ENCODE assay signal across 8 cellular contexts in genomic region chr22:49930596-49931412, GRCh38. TPM values are rescaled to one million over a fixed set of nuclear protein-coding genes. Genes with fewer than 3 reads are reported as not detected.
DNase-seq lines count a peak whose midpoint lies in the region; ATAC-seq and TF ChIP-seq lines count a peak whose summit lies in the region.

No MANE protein-coding gene starts in this region.

- no peaks in the 10 kb centered on the region for H3K36me3 ChIP-seq in PC-9 (ENCODE audit: low read depth)
- peaks cover 0 to 5% of the 10 kb centered on the region in 2 donors for H3K36me3 ChIP-seq in adrenal gland (replicated peaks in 1 of 2)
- peaks cover 3% of the 10 kb centered on the region for H3K36me3 ChIP-seq in left ventricle myocardium inferior
- no peaks in the 10 kb centered on the region for H3K36me3 ChIP-seq in smooth muscle cell (ENCODE audit: low read depth)

- no peaks in the 10 kb centered on the region; the same call in 1 of the 2 replicates for H3K27me3 ChIP-seq in PC-9 (ENCODE audit: insufficient read depth, low read depth)
- H3K27me3 ChIP-seq in adrenal gland, result peaks cover 6% of the 10 kb centered on the region
- peaks cover 10% of the 10 kb centered on the region for H3K27me3 ChIP-seq in left ventricle myocardium inferior (ENCODE audit: low read depth)
- H3K27me3 ChIP-seq in smooth muscle cell (ENCODE audit: low read depth), result no peaks in the 10 kb centered on the region

- H3K4me1 ChIP-seq in PC-9 (replicated peaks; ENCODE audit: insufficient read depth) (peaks cover 20% of the 10 kb centered on the region), adrenal gland (replicated peaks in 1 of 2) (peaks cover 18 to 32% of the 10 kb centered on the region in 2 donors), left ventricle myocardium inferior (peaks cover 66% of the 10 kb centered on the region), smooth muscle cell (ENCODE audit: low read depth) (no peaks in the 10 kb centered on the region)

- BruUV-seq in PC-9 (replicated peaks; lab: Mats Ljungman, UMichigan), result no TSS peak

- H3K27ac ChIP-seq in PC-9, result no peak overlapping the region
- H3K27ac ChIP-seq in adrenal gland, result peak overlapping the region in 1 of 5 donors; percentile 43
- peak overlapping the region; percentile 97 for H3K27ac ChIP-seq in left ventricle myocardium inferior (replicated peaks)
- H3K27ac ChIP-seq in smooth muscle cell (ENCODE audit: low read depth), result no peak overlapping the region

- H3K4me2 ChIP-seq in PC-9 (peak overlapping the region; percentile 32; the same call in 1 of the 2 replicates), smooth muscle cell (no peak overlapping the region)

- intact Hi-C loops in PC-9 (cut with micrococcal nuclease; ENCODE audit: unreplicated experiment) (loop anchor here (1.0 to 2.0 kb wide), 6 partner anchors 31 to 218 kb away; no protein-coding TSS in a partner anchor), adrenal gland (cut with DNase I) (loop anchor here (5.0 to 10.0 kb wide), 2 partner anchors 54 to 61 kb away; no protein-coding TSS in a partner anchor), left ventricle myocardium inferior (cut with micrococcal nuclease) (no loop called here)

- no peak overlapping the region for H3K9ac ChIP-seq in smooth muscle cell (ENCODE audit: low read depth)

- no peaks in the 10 kb centered on the region for H3K9me3 ChIP-seq in PC-9 (ENCODE audit: insufficient read depth, low read depth)
- no peaks in the 10 kb centered on the region for H3K9me3 ChIP-seq in adrenal gland (replicated peaks in 1 of 3)
- no peaks in the 10 kb centered on the region for H3K9me3 ChIP-seq in left ventricle myocardium inferior (replicated peaks)
- H3K9me3 ChIP-seq in smooth muscle cell (replicated peaks; ENCODE audit: low read depth), result no peaks in the 10 kb centered on the region

- no peaks in the 10 kb centered on the region for H3K9me2 ChIP-seq in PC-9 (ENCODE audit: insufficient read depth)

- POLR2A ChIA-PET in PC-9 (lab: Charles Lee; ENCODE audit: unreplicated experiment), result interaction anchor here (0.5 to 1.1 kb wide), 7 partner anchors 24 to 595 kb away, joined by 3 to 5 read pairs (median 4); partner anchors contain the start of gene SCO2

- H2AFZ ChIP-seq in PC-9 (no peak overlapping the region), smooth muscle cell (ENCODE audit: low read depth) (no peak overlapping the region)

- 36 to 63% (median 54%) methylated on average over 5 to 14 of the region's 14 CpGs for WGBS in adrenal gland, 4 donors
- 74% methylated on average over 14 of the region's 14 CpGs for WGBS in smooth muscle cell (ENCODE audit: low lambda C conversion rate)

- CTCF ChIA-PET in PC-9 (lab: Charles Lee), result interaction anchor here (0.6 to 1.3 kb wide), 7 partner anchors 29 to 366 kb away, joined by 3 to 12 read pairs (median 5); no protein-coding TSS in a partner anchor

- DNase-seq in NCI-H1092 treated with DMSO at 0.1 percent for 48 hours (lab: John Stamatoyannopoulos, UW) (peak; percentile 8), NCI-H1092 (lab: John Stamatoyannopoulos, UW) (no peak), HK-2 (ENCODE audit: unreplicated experiment) (peak; percentile 70), PC-9 (peak; percentile 87 to 95), adrenal gland (peak; percentile 68 to 91 (median 82)), left ventricle myocardium inferior (peak; percentile 58), smooth muscle cell (lab: John Stamatoyannopoulos, UW; ENCODE audit: unreplicated experiment) (no peak)

- H3F3A ChIP-seq in PC-9 (ENCODE audit: insufficient read depth, low read depth) (peaks cover 49% of the 10 kb centered on the region), smooth muscle cell (ENCODE audit: low read depth) (no peaks in the 10 kb centered on the region)

- ATAC-seq in HG02642 (IDR thresholded peaks at IDR 0.05; ENCODE audit: poor library complexity, unreplicated experiment), result no peak

- no peak for TF ChIP-seq POLR2A in adrenal gland (IDR thresholded peaks at IDR 0.05)

- TF ChIP-seq CTCF in PC-9 (conservative IDR thresholded peaks at IDR 0.05) (peak; percentile 90), adrenal gland (IDR thresholded peaks at IDR 0.05) (peak; percentile 19 to 73 (median 60)), left ventricle myocardium inferior (IDR thresholded peaks at IDR 0.05; ENCODE audit: borderline replicate concordance) (peak; percentile 83), smooth muscle cell (IDR thresholded peaks at IDR 0.05; ENCODE audit: borderline replicate concordance, insufficient read depth, poor library complexity, severe bottlenecking) (peak; percentile 43)

- H4K20me1 ChIP-seq in PC-9 (ENCODE audit: insufficient read depth) (no peaks in the 10 kb centered on the region; the same call in 1 of the 2 replicates), smooth muscle cell (ENCODE audit: low read depth) (no peaks in the 10 kb centered on the region)

- H3K79me2 ChIP-seq in PC-9 (ENCODE audit: low read depth) (no peaks in the 10 kb centered on the region), smooth muscle cell (ENCODE audit: low read depth) (no peaks in the 10 kb centered on the region)

- H3K4me3 ChIP-seq in PC-9, result no peak overlapping the region
- H3K4me3 ChIP-seq in adrenal gland, result no peak overlapping the region
- no peak overlapping the region for H3K4me3 ChIP-seq in left ventricle myocardium inferior
- H3K4me3 ChIP-seq in smooth muscle cell, result no peak overlapping the region

RNA-seq across cellular contexts. Expression of gene CRELD2, which starts 12.4 kb away (rescaled TPM):
- total RNA-seq in PC-9 (2021), result 30.7 and 34.1 TPM in 2 replicates
- 10 to 100 TPM; 24.0 to 63.4 (median 47.0) TPM for total RNA-seq in adrenal gland
- 10 to 100 TPM; 14.5 to 28.1 (median 23.0) TPM for polyA plus RNA-seq in adrenal gland
- total RNA-seq in left ventricle myocardium inferior, result 25.5 TPM
- total RNA-seq in smooth muscle cell, result 47.4 and 52.7 TPM in 2 replicates
- 100 and 127 TPM in 2 replicates for polyA plus RNA-seq in smooth muscle cell

RNA-seq across cellular contexts. Expression of gene ALG12, which starts 12.6 kb away (rescaled TPM):
- total RNA-seq in PC-9 (2021), result 16.8 and 19.2 TPM in 2 replicates
- total RNA-seq in adrenal gland, result 10 to 100 TPM; 16.2 to 33.6 (median 24.9) TPM
- 10 to 100 TPM in 2 of 3 donors, 1 to 10 TPM in 1; 6.4 to 11.6 (median 11.3) TPM for polyA plus RNA-seq in adrenal gland
- 17.0 TPM for total RNA-seq in left ventricle myocardium inferior
- 12.7 and 13.9 TPM in 2 replicates for total RNA-seq in smooth muscle cell
- polyA plus RNA-seq in smooth muscle cell, result 42.7 and 45.9 TPM in 2 replicates

RNA-seq across cellular contexts. Expression of gene PIM3, which starts 29.8 kb away (rescaled TPM):
- 67.0 and 84.8 TPM in 2 replicates for total RNA-seq in PC-9 (2021)
- 10 to 100 TPM; 40.7 to 99.2 (median 58.7) TPM for total RNA-seq in adrenal gland
- 10 to 100 TPM in 2 of 3 donors, 1 to 10 TPM in 1; 7.2 to 70.0 (median 42.0) TPM for polyA plus RNA-seq in adrenal gland
- 57.1 TPM for total RNA-seq in left ventricle myocardium inferior
- 19.1 and 20.1 TPM in 2 replicates for total RNA-seq in smooth muscle cell
- polyA plus RNA-seq in smooth muscle cell, result 43.3 and 51.9 TPM in 2 replicates

Comparison
In these comparisons a context has a peak if more than half of its experiments do, and no peak if none do; other contexts are left out.
1. DNase-seq: peak in NCI-H1092 treated with DMSO at 0.1 percent for 48 hours (single experiment), HK-2 (single experiment), PC-9 (2 of 2), adrenal gland (7 of 7) and left ventricle myocardium inferior (single experiment); none in NCI-H1092 (single experiment) and smooth muscle cell (single experiment).
2. Peak in every context shown above with its lines, with median percentiles within 50 percentile points of each other: CTCF ChIP-seq.